1 cellular context compared by ENCODE assay signal in the genomic region with DNA sequence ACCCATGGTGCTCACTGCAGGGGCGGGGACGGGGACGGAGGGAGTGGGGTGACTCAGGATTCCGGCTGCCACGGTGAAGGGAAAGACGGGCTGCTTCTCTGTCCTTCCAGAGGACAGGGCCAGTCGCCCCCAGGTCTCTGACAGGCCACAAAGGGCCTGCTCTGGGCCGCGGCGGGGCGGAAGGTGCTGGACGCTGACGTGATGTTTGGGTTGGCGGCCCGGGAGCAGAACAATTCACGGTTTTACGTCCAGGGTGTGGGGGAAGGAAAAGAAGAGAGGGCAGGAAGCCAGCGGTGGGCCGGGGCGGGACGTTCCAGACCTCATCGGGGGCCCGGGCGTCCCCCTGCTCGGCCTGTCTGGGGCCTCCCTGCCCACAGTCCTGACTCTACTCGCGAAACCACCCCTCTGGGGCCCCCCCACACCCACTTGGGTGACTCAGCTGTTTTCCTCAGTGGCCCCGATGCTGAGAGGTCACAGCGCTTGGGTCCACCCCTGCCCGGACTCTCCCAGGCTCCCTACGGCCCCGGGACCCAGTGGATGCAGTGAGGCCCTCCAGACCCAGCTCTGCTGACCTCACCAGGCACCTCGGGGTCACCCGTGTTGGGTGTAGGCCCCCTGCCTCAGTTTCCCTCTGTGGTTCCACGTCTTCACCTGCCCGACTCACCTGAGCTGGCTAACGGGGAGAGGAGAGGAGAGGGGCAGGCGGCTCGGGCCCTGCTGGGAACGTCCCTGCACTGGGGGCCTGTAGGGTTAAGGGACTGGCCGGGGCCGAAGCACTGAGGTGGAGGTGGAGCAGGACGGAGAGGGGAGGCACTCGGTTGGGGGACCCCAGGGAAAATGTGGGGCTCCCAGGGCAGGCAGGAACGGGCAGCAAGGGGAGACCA.
TF ChIP-seq lines count a peak whose summit lies in the region.

No MANE protein-coding gene starts in this region.

TF ChIP-seq in H1, 55 proteins besides CTCF, POLR2A, EP300 and RAD21:
- 0 out of 2 replicates have a peak, but pooled peaks have one; percentile 11 for TF ChIP-seq BACH1 (IDR thresholded peaks at IDR 0.05; ENCODE audit: low read length)
- no peak for TF ChIP-seq BRCA1 (IDR thresholded peaks at IDR 0.05; ENCODE audit: low read depth, low read length)
